1 cellular context compared by ENCODE assay signal in the genomic region with DNA sequence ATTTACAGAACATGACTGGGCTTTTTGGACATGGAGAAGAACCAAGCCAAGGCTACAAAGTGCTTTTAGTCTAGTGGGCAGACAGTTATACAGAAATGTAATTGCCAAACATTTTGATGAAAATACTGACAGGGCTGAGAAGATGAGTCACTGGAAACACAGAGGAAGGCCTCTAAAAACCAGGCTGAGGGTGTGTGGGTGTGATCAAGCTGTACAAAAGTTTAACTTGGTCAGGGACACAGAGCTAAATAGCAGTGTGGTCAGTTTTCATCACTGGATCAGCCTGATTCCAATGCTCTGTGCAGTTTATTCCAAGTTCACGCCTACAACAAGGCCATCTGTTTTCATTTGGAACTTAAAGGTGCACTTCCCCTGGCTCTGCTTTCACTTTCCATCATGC.
TF ChIP-seq lines count a peak whose summit lies in the region.

No MANE protein-coding gene starts in this region.

TF ChIP-seq in SK-N-SH treated with all-trans-retinoic acid at 6 μM for 48 hours, 23 proteins besides CTCF, POLR2A, EP300 and RAD21 (continued from another document):
- TF ChIP-seq, protein P1, sequence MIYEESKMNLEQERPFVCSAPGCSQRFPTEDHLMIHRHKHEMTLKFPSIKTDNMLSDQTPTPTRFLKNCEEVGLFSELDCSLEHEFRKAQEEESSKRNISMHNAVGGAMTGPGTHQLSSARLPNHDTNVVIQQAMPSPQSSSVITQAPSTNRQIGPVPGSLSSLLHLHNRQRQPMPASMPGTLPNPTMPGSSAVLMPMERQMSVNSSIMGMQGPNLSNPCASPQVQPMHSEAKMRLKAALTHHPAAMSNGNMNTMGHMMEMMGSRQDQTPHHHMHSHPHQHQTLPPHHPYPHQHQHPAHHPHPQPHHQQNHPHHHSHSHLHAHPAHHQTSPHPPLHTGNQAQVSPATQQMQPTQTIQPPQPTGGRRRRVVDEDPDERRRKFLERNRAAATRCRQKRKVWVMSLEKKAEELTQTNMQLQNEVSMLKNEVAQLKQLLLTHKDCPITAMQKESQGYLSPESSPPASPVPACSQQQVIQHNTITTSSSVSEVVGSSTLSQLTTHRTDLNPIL (CRISPR knock-in tag; IDR thresholded peaks at IDR 0.05; ENCODE audit: low read depth) = no peak
- TF ChIP-seq ZFP3 (CRISPR knock-in tag; IDR thresholded peaks at IDR 0.05) (no peak), ZNF70 (CRISPR knock-in tag; IDR thresholded peaks at IDR 0.05) (no peak), ZC3H10 (CRISPR knock-in tag; IDR thresholded peaks at IDR 0.05) (no peak), BACH2 (CRISPR knock-in tag; IDR thresholded peaks at IDR 0.05; ENCODE audit: borderline replicate concordance) (no peak), ZNF8 (CRISPR knock-in tag; IDR thresholded peaks at IDR 0.05) (no peak), ISL1 (CRISPR knock-in tag; IDR thresholded peaks at IDR 0.05) (no peak), ARNTL (CRISPR knock-in tag; IDR thresholded peaks at IDR 0.05; ENCODE audit: borderline replicate concordance, low read depth) (no peak), TCF4 (CRISPR knock-in tag; IDR thresholded peaks at IDR 0.05; ENCODE audit: borderline replicate concordance) (no peak), GLIS3 (CRISPR knock-in tag; IDR thresholded peaks at IDR 0.05) (no peak), ZNF565 (CRISPR knock-in tag; conservative IDR thresholded peaks at IDR 0.05; ENCODE audit: low read depth) (no peak)
- TF ChIP-seq, protein P2, sequence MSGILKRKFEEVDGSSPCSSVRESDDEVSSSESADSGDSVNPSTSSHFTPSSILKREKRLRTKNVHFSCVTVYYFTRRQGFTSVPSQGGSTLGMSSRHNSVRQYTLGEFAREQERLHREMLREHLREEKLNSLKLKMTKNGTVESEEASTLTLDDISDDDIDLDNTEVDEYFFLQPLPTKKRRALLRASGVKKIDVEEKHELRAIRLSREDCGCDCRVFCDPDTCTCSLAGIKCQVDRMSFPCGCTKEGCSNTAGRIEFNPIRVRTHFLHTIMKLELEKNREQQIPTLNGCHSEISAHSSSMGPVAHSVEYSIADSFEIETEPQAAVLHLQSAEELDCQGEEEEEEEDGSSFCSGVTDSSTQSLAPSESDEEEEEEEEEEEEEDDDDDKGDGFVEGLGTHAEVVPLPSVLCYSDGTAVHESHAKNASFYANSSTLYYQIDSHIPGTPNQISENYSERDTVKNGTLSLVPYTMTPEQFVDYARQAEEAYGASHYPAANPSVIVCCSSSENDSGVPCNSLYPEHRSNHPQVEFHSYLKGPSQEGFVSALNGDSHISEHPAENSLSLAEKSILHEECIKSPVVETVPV (CRISPR knock-in tag; IDR thresholded peaks at IDR 0.05) = no peak
- TF ChIP-seq, protein P3, sequence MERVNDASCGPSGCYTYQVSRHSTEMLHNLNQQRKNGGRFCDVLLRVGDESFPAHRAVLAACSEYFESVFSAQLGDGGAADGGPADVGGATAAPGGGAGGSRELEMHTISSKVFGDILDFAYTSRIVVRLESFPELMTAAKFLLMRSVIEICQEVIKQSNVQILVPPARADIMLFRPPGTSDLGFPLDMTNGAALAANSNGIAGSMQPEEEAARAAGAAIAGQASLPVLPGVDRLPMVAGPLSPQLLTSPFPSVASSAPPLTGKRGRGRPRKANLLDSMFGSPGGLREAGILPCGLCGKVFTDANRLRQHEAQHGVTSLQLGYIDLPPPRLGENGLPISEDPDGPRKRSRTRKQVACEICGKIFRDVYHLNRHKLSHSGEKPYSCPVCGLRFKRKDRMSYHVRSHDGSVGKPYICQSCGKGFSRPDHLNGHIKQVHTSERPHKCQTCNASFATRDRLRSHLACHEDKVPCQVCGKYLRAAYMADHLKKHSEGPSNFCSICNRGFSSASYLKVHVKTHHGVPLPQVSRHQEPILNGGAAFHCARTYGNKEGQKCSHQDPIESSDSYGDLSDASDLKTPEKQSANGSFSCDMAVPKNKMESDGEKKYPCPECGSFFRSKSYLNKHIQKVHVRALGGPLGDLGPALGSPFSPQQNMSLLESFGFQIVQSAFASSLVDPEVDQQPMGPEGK (CRISPR knock-in tag; IDR thresholded peaks at IDR 0.05; ENCODE audit: borderline replicate concordance) = no peak
- TF ChIP-seq, protein P4, sequence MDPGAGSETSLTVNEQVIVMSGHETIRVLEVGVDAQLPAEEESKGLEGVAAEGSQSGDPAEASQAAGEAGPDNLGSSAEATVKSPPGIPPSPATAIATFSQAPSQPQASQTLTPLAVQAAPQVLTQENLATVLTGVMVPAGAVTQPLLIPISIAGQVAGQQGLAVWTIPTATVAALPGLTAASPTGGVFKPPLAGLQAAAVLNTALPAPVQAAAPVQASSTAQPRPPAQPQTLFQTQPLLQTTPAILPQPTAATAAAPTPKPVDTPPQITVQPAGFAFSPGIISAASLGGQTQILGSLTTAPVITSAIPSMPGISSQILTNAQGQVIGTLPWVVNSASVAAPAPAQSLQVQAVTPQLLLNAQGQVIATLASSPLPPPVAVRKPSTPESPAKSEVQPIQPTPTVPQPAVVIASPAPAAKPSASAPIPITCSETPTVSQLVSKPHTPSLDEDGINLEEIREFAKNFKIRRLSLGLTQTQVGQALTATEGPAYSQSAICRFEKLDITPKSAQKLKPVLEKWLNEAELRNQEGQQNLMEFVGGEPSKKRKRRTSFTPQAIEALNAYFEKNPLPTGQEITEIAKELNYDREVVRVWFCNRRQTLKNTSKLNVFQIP (CRISPR knock-in tag; IDR thresholded peaks at IDR 0.05; ENCODE audit: borderline replicate concordance, low read depth) = no peak
TF ChIP-seq in SK-N-SH treated with all-trans-retinoic acid at 6 μM for 48 hours: peak in this region for 0.
